8 cellular contexts compared by ENCODE assay signal in genomic region chr2:10120158-10120937, GRCh38. TPM values are rescaled to one million over a fixed set of nuclear protein-coding genes. Genes with fewer than 3 reads are reported as not detected.
DNase-seq lines count a peak whose midpoint lies in the region; ATAC-seq, FAIRE-seq and TF ChIP-seq lines count a peak whose summit lies in the region.

No MANE protein-coding gene starts in this region.

- no peak for FAIRE-seq in pancreas (lab: Jason Lieb, UNC)

- DNase-seq in NCI-H1092 treated with DMSO at 0.1 percent for 48 hours (lab: John Stamatoyannopoulos, UW) = peak; percentile 86
- no peak for DNase-seq in SK-N-MC (ENCODE audit: low read depth, low spot score)
- DNase-seq in activated naive CD4-positive, alpha-beta T cell treated with anti-CD3 and anti-CD28 coated beads, Interleukin-2, amount 10 ng/mL, durations not matched to agents 7 days and 5 days = peak; percentile 98
- peak; percentile 98 for DNase-seq in Right ventricle myocardium inferior (ENCODE audit: missing footprints)
- DNase-seq in pancreas = peak; percentile 96 to 98 (median 96)
- peak; percentile 92 to 96 for DNase-seq in tibial artery

- CTCF ChIA-PET in activated naive CD4-positive, alpha-beta T cell treated with anti-CD3 and anti-CD28 coated beads, Interleukin-2, amount 10 ng/mL, durations not matched to agents 7 days and 5 days (lab: Charles Lee) = interaction anchor here (0.8 to 4.3 kb wide), 4 partner anchors 8 to 288 kb away, joined by 4 to 52 read pairs (median 5); no protein-coding TSS in a partner anchor

- intact Hi-C loops in Right ventricle myocardium inferior (cut with DNase I) (loop anchor here (5.0 to 10.0 kb wide), 2 partner anchors 184 to 537 kb away; partner anchors contain the start of gene HPCAL1), pancreas (cut with DNase I) (loop anchor here in 2 of 3 donors (5.0 to 10.0 kb wide), 2 partner anchors 317 to 554 kb away; no protein-coding TSS in a partner anchor), tibial artery (cut with DNase I; ENCODE audit: low total_unique reads) (loop anchor here (5.0 kb wide), 1 partner anchor 287 kb away; no protein-coding TSS in a partner anchor)

- H3K4me3 Mint-ChIP-seq in activated naive CD4-positive, alpha-beta T cell treated with anti-CD3 and anti-CD28 coated beads, Interleukin-2, amount 10 ng/mL, durations not matched to agents 7 days and 5 days = peak overlapping the region; percentile 95

- H3K27me3 ChIP-seq in pancreas (no peaks in the 10 kb centered on the region), tibial artery (peaks cover 0 to 19% of the 10 kb centered on the region in 2 donors)

- H3K4me3 ChIP-seq in SK-N-MC (peak overlapping the region; percentile 93), pancreas (peak overlapping the region; percentile 43 to 69 (median 54)), tibial artery (peak overlapping the region; percentile 57 to 61)

- WGBS in pancreas, 2 donors = 0% methylated on average over 62 to 64 of the region's 64 CpGs

- no peaks in the 10 kb centered on the region for H3K27me3 Mint-ChIP-seq in activated naive CD4-positive, alpha-beta T cell treated with anti-CD3 and anti-CD28 coated beads, Interleukin-2, amount 10 ng/mL, durations not matched to agents 7 days and 5 days

- peak overlapping the region; percentile 98 for H3K27ac Mint-ChIP-seq in activated naive CD4-positive, alpha-beta T cell treated with anti-CD3 and anti-CD28 coated beads, Interleukin-2, amount 10 ng/mL, durations not matched to agents 7 days and 5 days

- peaks cover 22% of the 10 kb centered on the region for H3K36me3 ChIP-seq in SK-N-MC (ENCODE audit: insufficient read depth, low read length)
- no peaks in the 10 kb centered on the region for H3K36me3 ChIP-seq in pancreas
- no peaks in the 10 kb centered on the region for H3K36me3 ChIP-seq in tibial artery

- peaks cover 6 to 21% (median 10%) of the 10 kb centered on the region in 3 donors for H3K4me1 ChIP-seq in pancreas
- H3K4me1 ChIP-seq in tibial artery = peaks cover 0 to 38% (median 26%) of the 10 kb centered on the region in 4 donors

- TF ChIP-seq CTCF in pancreas (IDR thresholded peaks at IDR 0.05) (no peak), tibial artery (IDR thresholded peaks at IDR 0.05) (peak in 1 of 2 experiments; percentile 19)

- ATAC-seq in HG02642 (IDR thresholded peaks at IDR 0.05; ENCODE audit: poor library complexity, unreplicated experiment) = peak; percentile 60
- ATAC-seq in Right ventricle myocardium inferior = peak; percentile 95
- ATAC-seq in pancreas = peak; percentile 89 to 94 (median 92)

- H3K27ac ChIP-seq in SK-N-MC (peak overlapping the region; percentile 93; the same call in 1 of the 2 replicates), pancreas (peak overlapping the region; percentile 75 to 90 (median 82)), tibial artery (peak overlapping the region; percentile 39 to 61)

- H3K9ac ChIP-seq in SK-N-MC (ENCODE audit: insufficient read length) = peak overlapping the region; percentile 95

- peak; percentile 82 for TF ChIP-seq POLR2A in GM10847 (IDR thresholded peaks at IDR 0.05; ENCODE audit: extremely low read depth, insufficient read length)

- H3K36me3 Mint-ChIP-seq in activated naive CD4-positive, alpha-beta T cell treated with anti-CD3 and anti-CD28 coated beads, Interleukin-2, amount 10 ng/mL, durations not matched to agents 7 days and 5 days = peaks cover 29% of the 10 kb centered on the region

- H3K9me3 Mint-ChIP-seq in activated naive CD4-positive, alpha-beta T cell treated with anti-CD3 and anti-CD28 coated beads, Interleukin-2, amount 10 ng/mL, durations not matched to agents 7 days and 5 days = no peaks in the 10 kb centered on the region

- peaks cover 60% of the 10 kb centered on the region for H3K4me1 Mint-ChIP-seq in activated naive CD4-positive, alpha-beta T cell treated with anti-CD3 and anti-CD28 coated beads, Interleukin-2, amount 10 ng/mL, durations not matched to agents 7 days and 5 days

- H3K9me3 ChIP-seq in SK-N-MC (ENCODE audit: low read depth, low read length) = no peaks in the 10 kb centered on the region
- H3K9me3 ChIP-seq in pancreas = no peaks in the 10 kb centered on the region
- H3K9me3 ChIP-seq in tibial artery = no peaks in the 10 kb centered on the region

RNA-seq across cellular contexts. Expression of gene RRM2, which starts 2.2 kb away (rescaled TPM):
- total RNA-seq in Right ventricle myocardium inferior (4.2 TPM), pancreas (1 to 10 TPM in 4 of 6 donors, under 1 TPM in 2; 0.24 to 3.0 (median 2.1) TPM)
- under 1 TPM; 0.16 to 0.27 TPM for polyA plus RNA-seq in pancreas

RNA-seq across cellular contexts. Expression of gene CYS1, which starts 40.1 kb away (rescaled TPM):
- total RNA-seq in Right ventricle myocardium inferior = 3.2 TPM
- total RNA-seq in pancreas = 10 to 100 TPM; 19.4 to 27.9 (median 21.7) TPM
- 10 to 100 TPM; 18.9 to 51.3 TPM for polyA plus RNA-seq in pancreas
